ENCODE assay signal across 27 cellular contexts in genomic region chr5:129509363-129509762, GRCh38. TPM values are rescaled to one million over a fixed set of nuclear protein-coding genes. Genes with fewer than 3 reads are reported as not detected.
A peak's percentile ranks its signal among the peaks of the same experiment; 100 is the strongest.
DNase-seq lines count a peak whose midpoint lies in the region; ATAC-seq, FAIRE-seq and TF ChIP-seq lines count a peak whose summit lies in the region.
"Had no signal": no experiment of that assay in that cellular context is flagged by ENCODE, and none has a peak within 500 bp of the region (broad histone marks: within the 10 kb centered on the region; RNA-seq: fewer than 3 reads in every experiment).

No MANE protein-coding gene starts in this region.

- no peaks in the 10 kb centered on the region for H3F3A ChIP-seq in neural progenitor cell (ENCODE audit: low read depth)

- no peak overlapping the region for H3K4me2 ChIP-seq in neural progenitor cell
- H3K4me2 ChIP-seq: BLaER1 had no signal

- H3K4me1 ChIP-seq in neural progenitor cell: no peaks in the 10 kb centered on the region
- H3K4me1 ChIP-seq: BLaER1 had no signal

- H2AFZ ChIP-seq in neural progenitor cell (replicated peaks): no peak overlapping the region

- no peak overlapping the region for H3K27ac Mint-ChIP-seq in neural progenitor cell
- H3K27ac Mint-ChIP-seq: CD14-positive monocyte; CD4-positive, alpha-beta memory T cell; CD4-positive, CD25-positive, alpha-beta regulatory T cell; CD8-positive, alpha-beta memory T cell had no signal

- no peak overlapping the region for H3K4me3 ChIP-seq in neural progenitor cell
- H3K4me3 ChIP-seq: BLaER1, GM12878 had no signal

- no peak overlapping the region for H3K9ac ChIP-seq in neural progenitor cell
- H3K9ac ChIP-seq: BLaER1 had no signal

- H3K27me3 ChIP-seq in neural progenitor cell: no peaks in the 10 kb centered on the region
- H3K27me3 ChIP-seq: BLaER1 had no signal

- DNase-seq in frontal cortex (ENCODE audit: low spot score in 2 of 2): no peak
- no peak for DNase-seq in neural progenitor cell (ENCODE audit: low spot score)
- DNase-seq in left ventricle myocardium superior: no peak
- DNase-seq in anterior cingulate cortex (lab: John Stamatoyannopoulos, UW): no peak
- DNase-seq: 8988T; ACHN; BE2C; C1 segment of cervical spinal cord; CD4-positive, alpha-beta memory T cell; CD4-positive, CD25-positive, alpha-beta regulatory T cell; CD8-positive, alpha-beta memory T cell; COR-L47; DMS 273 treated with DMSO at 0.1 percent for 48 hours; DMS153; DMS53; DMS79; DND-41; GDM1 had no signal

- H3K9me3 Mint-ChIP-seq in neural progenitor cell: no peaks in the 10 kb centered on the region

- peak; percentile 24 for FAIRE-seq in frontal cortex (lab: Jason Lieb, UNC)
- FAIRE-seq: GM12878, GM12892, GM18507, GM19239 had no signal

- H4K20me1 ChIP-seq in neural progenitor cell (ENCODE audit: low read depth): no peaks in the 10 kb centered on the region
- H4K20me1 ChIP-seq: BLaER1 had no signal

- no peaks in the 10 kb centered on the region for H3K4me1 Mint-ChIP-seq in neural progenitor cell
- H3K4me1 Mint-ChIP-seq: CD14-positive monocyte; CD4-positive, alpha-beta memory T cell; CD4-positive, CD25-positive, alpha-beta regulatory T cell; CD8-positive, alpha-beta memory T cell had no signal

- no peak for ATAC-seq in left ventricle myocardium superior
- no peak for ATAC-seq in GM19455 (IDR thresholded peaks at IDR 0.05; ENCODE audit: unreplicated experiment)
- ATAC-seq: GM12878 had no signal

- no peaks in the 10 kb centered on the region for H3K36me3 ChIP-seq in neural progenitor cell
- H3K36me3 ChIP-seq: BLaER1 had no signal

- H3K4me3 Mint-ChIP-seq in neural progenitor cell: no peak overlapping the region
- H3K4me3 Mint-ChIP-seq: CD14-positive monocyte; CD4-positive, alpha-beta memory T cell; CD4-positive, CD25-positive, alpha-beta regulatory T cell; CD8-positive, alpha-beta memory T cell had no signal

- no peaks in the 10 kb centered on the region for H3K79me2 ChIP-seq in neural progenitor cell (ENCODE audit: low read depth)

- intact Hi-C loops in left ventricle myocardium superior (cut with micrococcal nuclease): no loop called here

- no peaks in the 10 kb centered on the region for H3K36me3 Mint-ChIP-seq in neural progenitor cell
- H3K36me3 Mint-ChIP-seq: CD14-positive monocyte; CD4-positive, alpha-beta memory T cell; CD4-positive, CD25-positive, alpha-beta regulatory T cell; CD8-positive, alpha-beta memory T cell had no signal

- H3K9me3 ChIP-seq in neural progenitor cell (ENCODE audit: low read depth): no peaks in the 10 kb centered on the region
- H3K9me3 ChIP-seq: BE2C, BLaER1 had no signal

- no peak for TF ChIP-seq CTCF in neural progenitor cell (IDR thresholded peaks at IDR 0.05)

- H3K27me3 Mint-ChIP-seq in neural progenitor cell (ENCODE audit: insufficient read depth, low read depth): no peaks in the 10 kb centered on the region
- H3K27me3 Mint-ChIP-seq: CD4-positive, CD25-positive, alpha-beta regulatory T cell; CD8-positive, alpha-beta memory T cell had no signal

- peak overlapping the region; percentile 24 for H3K27ac ChIP-seq in neural progenitor cell
- H3K27ac ChIP-seq: BLaER1 had no signal

RNA-seq across cellular contexts. Expression of gene ADAMTS19, which starts 49.3 kb away (rescaled TPM):
- total RNA-seq in frontal cortex (6.5 TPM), neural progenitor cell (ENCODE audit: low replicate concordance) (11.1 and 23.3 TPM in 2 replicates), left ventricle myocardium superior (1.1 TPM)
- total RNA-seq: A673; CD4-positive, alpha-beta memory T cell; CD4-positive, CD25-positive, alpha-beta regulatory T cell; CD8-positive, alpha-beta memory T cell; Daoy; GM12878 had no signal
